Comparison of ENCODE assay signal across 9 cellular contexts in the genomic region with DNA sequence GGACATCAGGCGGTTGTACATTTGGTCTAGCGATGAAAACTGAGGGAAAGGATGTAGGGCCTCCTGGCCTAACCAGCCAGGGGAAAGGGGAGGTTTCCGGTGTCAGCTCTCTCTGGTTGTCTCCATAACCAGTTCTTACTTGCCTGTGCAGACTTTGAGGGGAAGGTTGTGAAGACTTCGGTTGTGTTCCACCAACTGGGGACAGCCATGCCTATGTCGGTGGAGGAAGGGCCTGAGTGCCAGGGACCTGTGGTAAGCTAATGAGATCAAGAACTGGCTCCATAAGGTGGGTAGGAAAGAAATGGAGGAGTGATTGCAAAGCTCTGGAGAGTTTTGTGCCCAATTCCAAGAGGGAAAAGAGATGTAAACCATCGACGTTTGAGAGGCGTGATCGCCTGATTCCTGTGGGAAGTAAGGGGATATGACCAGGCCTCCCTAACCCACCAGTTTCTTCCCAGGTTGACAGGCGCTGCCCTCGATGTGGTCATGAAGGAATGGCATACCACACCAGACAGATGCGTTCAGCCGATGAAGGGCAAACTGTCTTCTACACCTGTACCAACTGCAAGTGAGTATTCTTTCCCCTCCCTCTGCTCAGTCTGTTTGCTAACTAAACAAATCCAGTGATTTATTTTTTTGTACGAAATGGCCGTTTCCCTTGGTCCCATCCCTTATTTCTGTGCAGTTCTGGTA. TPM values are rescaled to one million over a fixed set of nuclear protein-coding genes. Genes with fewer than 3 reads are reported as not detected.
DNase-seq lines count a peak whose midpoint lies in the region; ATAC-seq and TF ChIP-seq lines count a peak whose summit lies in the region.
"Had no signal": no experiment of that assay in that cellular context is flagged by ENCODE, and none has a peak within 500 bp of the region (broad histone marks: within the 10 kb centered on the region; RNA-seq: fewer than 3 reads in every experiment).

No MANE protein-coding gene starts in this region.

- peak overlapping the region; percentile 62 to 96 for H3K4me3 ChIP-seq in CD4-positive, alpha-beta memory T cell (ENCODE audit: low read length in 2 of 2)
- peak overlapping the region; percentile 96 for H3K4me3 ChIP-seq in Jurkat, Clone E6-1 (ENCODE audit: low read length)
- H3K4me3 ChIP-seq in fibroblast of the aortic adventitia (ENCODE audit: low read depth, low read length) (peak overlapping the region; percentile 100), neuron (ENCODE audit: low read length) (peak overlapping the region; percentile 75)

- ATAC-seq in GM19351 (IDR thresholded peaks at IDR 0.05; ENCODE audit: unreplicated experiment) = peak; percentile 19

- CTCF ChIA-PET in CD4-positive, alpha-beta memory T cell (lab: Charles Lee; ENCODE audit: partially characterized antibody) = interaction anchor here (1.4 to 4.8 kb wide), 3 partner anchors 41 to 213 kb away, joined by 4 to 29 read pairs (median 5); no protein-coding TSS in a partner anchor
- CTCF ChIA-PET in activated CD4-positive, alpha-beta memory T cell treated with anti-CD3 and anti-CD28 coated beads for 36 hours (lab: Charles Lee) = interaction anchor here (1.1 to 5.7 kb wide), 4 partner anchors 12 to 324 kb away, joined by 3 to 28 read pairs (median 10); no protein-coding TSS in a partner anchor

- peak; percentile 56 to 73 (median 62) for DNase-seq in CD4-positive, alpha-beta memory T cell
- peak; percentile 73 for DNase-seq in Jurkat, Clone E6-1 (ENCODE audit: low read depth, low spot score)
- DNase-seq in activated CD4-positive, alpha-beta memory T cell treated with anti-CD3 and anti-CD28 coated beads for 36 hours = peak; percentile 67
- DNase-seq in fibroblast of the aortic adventitia (ENCODE audit: low read depth) = peak; percentile 31
- no peak for DNase-seq in HuH-7 (ENCODE audit: low spot score)
- no peak for DNase-seq in HPDE6-E6E7 (ENCODE audit: extremely low spot score)

- peaks cover 0 to 2% (median 0%) of the 10 kb centered on the region in 8 donors for H3K9me3 Mint-ChIP-seq in CD4-positive, alpha-beta memory T cell
- peaks cover 6% of the 10 kb centered on the region for H3K9me3 Mint-ChIP-seq in activated CD4-positive, alpha-beta memory T cell treated with anti-CD3 and anti-CD28 coated beads for 36 hours

- intact Hi-C loops in CD4-positive, alpha-beta memory T cell (cut with micrococcal nuclease) = loop anchor here (1.0 kb wide), 2 partner anchors 40 to 214 kb away; no protein-coding TSS in a partner anchor
- intact Hi-C loops in activated CD4-positive, alpha-beta memory T cell treated with anti-CD3 and anti-CD28 coated beads for 36 hours (cut with micrococcal nuclease) = loop anchor here (2.0 to 5.0 kb wide), 2 partner anchors 119 to 340 kb away; a partner anchor contains a TSS

- POLR2A ChIA-PET in CD4-positive, alpha-beta memory T cell (lab: Charles Lee; ENCODE audit: partially characterized antibody) = interaction anchor here (0.7 to 4.4 kb wide), 21 partner anchors 10 to 1531 kb away, joined by 3 to 31 read pairs (median 5); a partner anchor contains a TSS
- POLR2A ChIA-PET in activated CD4-positive, alpha-beta memory T cell treated with anti-CD3 and anti-CD28 coated beads for 36 hours (lab: Charles Lee) = interaction anchor here (0.7 to 2.2 kb wide), 4 partner anchors 10 to 310 kb away, joined by 3 to 9 read pairs (median 6); a partner anchor contains a TSS

- TF ChIP-seq CTCF in fibroblast of the aortic adventitia (IDR thresholded peaks at IDR 0.05; ENCODE audit: insufficient read depth, low read length) = no peak

- peaks cover 32 to 58% of the 10 kb centered on the region in 2 donors for H3K36me3 Mint-ChIP-seq in CD4-positive, alpha-beta memory T cell
- H3K36me3 Mint-ChIP-seq in activated CD4-positive, alpha-beta memory T cell treated with anti-CD3 and anti-CD28 coated beads for 36 hours = peaks cover 28% of the 10 kb centered on the region

- H3K27ac Mint-ChIP-seq in CD4-positive, alpha-beta memory T cell = peak overlapping the region; percentile 97 to 100 (median 99)
- H3K27ac Mint-ChIP-seq in activated CD4-positive, alpha-beta memory T cell treated with anti-CD3 and anti-CD28 coated beads for 36 hours = peak overlapping the region; percentile 99

- no peaks in the 10 kb centered on the region for H3K27me3 Mint-ChIP-seq in CD4-positive, alpha-beta memory T cell
- no peaks in the 10 kb centered on the region for H3K27me3 Mint-ChIP-seq in activated CD4-positive, alpha-beta memory T cell treated with anti-CD3 and anti-CD28 coated beads for 36 hours

- peak overlapping the region; percentile 96 to 99 (median 98) for H3K4me3 Mint-ChIP-seq in CD4-positive, alpha-beta memory T cell
- peak overlapping the region; percentile 99 for H3K4me3 Mint-ChIP-seq in activated CD4-positive, alpha-beta memory T cell treated with anti-CD3 and anti-CD28 coated beads for 36 hours

- peaks cover 41% of the 10 kb centered on the region for H3K4me1 ChIP-seq in CD4-positive, alpha-beta memory T cell (ENCODE audit: insufficient read depth, low read length)
- peaks cover 31% of the 10 kb centered on the region for H3K4me1 ChIP-seq in neuron (ENCODE audit: insufficient read depth, low read length)

- no peaks in the 10 kb centered on the region for H3K27me3 ChIP-seq in CD4-positive, alpha-beta memory T cell (ENCODE audit: insufficient read depth, low read length)
- H3K27me3 ChIP-seq in neuron (ENCODE audit: insufficient read depth, low read length) = no peaks in the 10 kb centered on the region

- H3K4me1 Mint-ChIP-seq in CD4-positive, alpha-beta memory T cell = peaks cover 18 to 55% (median 32%) of the 10 kb centered on the region in 4 donors
- peaks cover 35% of the 10 kb centered on the region for H3K4me1 Mint-ChIP-seq in activated CD4-positive, alpha-beta memory T cell treated with anti-CD3 and anti-CD28 coated beads for 36 hours (ENCODE audit: low read depth)

- peak overlapping the region; percentile 92 for H3K27ac ChIP-seq in CD4-positive, alpha-beta memory T cell (ENCODE audit: low read depth, low read length)

- H3K36me3 ChIP-seq in CD4-positive, alpha-beta memory T cell (ENCODE audit: insufficient read depth, low read length) = peaks cover 23% of the 10 kb centered on the region
- H3K36me3 ChIP-seq in neuron (ENCODE audit: insufficient read depth, low read length) = peaks cover 15% of the 10 kb centered on the region

- peak overlapping the region; percentile 91 for H2AFZ ChIP-seq in neuron (ENCODE audit: low read depth, low read length)

- H3K9me3 ChIP-seq in CD4-positive, alpha-beta memory T cell (ENCODE audit: control insufficient read depth in 1 of 2, low read length in 2 of 2) = no peaks in the 10 kb centered on the region
- H3K9me3 ChIP-seq in neuron (ENCODE audit: low read length) = no peaks in the 10 kb centered on the region

RNA-seq across cellular contexts. Expression of a gene that starts 0.8 kb away (rescaled TPM):
- 10 to 100 TPM; 47.2 to 50.0 TPM for total RNA-seq in CD4-positive, alpha-beta memory T cell
- polyA plus RNA-seq in CD4-positive, alpha-beta memory T cell = 100 to 1,000 TPM in 1 of 2 donors, 10 to 100 TPM in 1; 65.7 to 109 TPM
- 155 TPM for polyA plus RNA-seq in Jurkat, Clone E6-1 (2012; ENCODE audit: insufficient read depth, insufficient read length)
- 10 to 100 TPM; 69.4 to 73.2 TPM for total RNA-seq in activated CD4-positive, alpha-beta memory T cell treated with anti-CD3 and anti-CD28 coated beads for 36 hours
- total RNA-seq in fibroblast of the aortic adventitia (ENCODE audit: low replicate concordance) = 11.0 and 18.3 TPM in 2 replicates

RNA-seq across cellular contexts. Expression of a gene that starts 5.1 kb away (rescaled TPM):
- total RNA-seq in CD4-positive, alpha-beta memory T cell = 10 to 100 TPM; 65.2 to 66.2 TPM
- 100 to 1,000 TPM; 114 to 134 TPM for polyA plus RNA-seq in CD4-positive, alpha-beta memory T cell
- polyA plus RNA-seq in Jurkat, Clone E6-1 (2012; ENCODE audit: insufficient read depth, insufficient read length) = 80.7 TPM
- total RNA-seq in activated CD4-positive, alpha-beta memory T cell treated with anti-CD3 and anti-CD28 coated beads for 36 hours = 10 to 100 TPM; 51.3 to 55.0 TPM
- total RNA-seq in fibroblast of the aortic adventitia (ENCODE audit: low replicate concordance) = 19.0 and 52.5 TPM in 2 replicates

RNA-seq across cellular contexts. Expression of a gene that starts 13.7 kb away (rescaled TPM):
- not detected for total RNA-seq in CD4-positive, alpha-beta memory T cell
- polyA plus RNA-seq in CD4-positive, alpha-beta memory T cell = under 1 TPM in 1 of 2 donors, not detected in 1; 0.21 TPM
- 2.4 TPM for polyA plus RNA-seq in Jurkat, Clone E6-1 (2012; ENCODE audit: insufficient read depth, insufficient read length)
- not detected for total RNA-seq in activated CD4-positive, alpha-beta memory T cell treated with anti-CD3 and anti-CD28 coated beads for 36 hours
- total RNA-seq in fibroblast of the aortic adventitia (ENCODE audit: low replicate concordance) = not detected in 2 replicates
- total RNA-seq: T-helper 1 cell treated with Interleukin-12 subunit alpha and Interleukin-12 subunit beta and Interleukin-4 antibody, amounts not matched to agents 30 ng/mL and 1 ng/mL, for 36 hours had no signal

RNA-seq across cellular contexts. Expression of a gene that starts 51.0 kb away (rescaled TPM):
- under 1 TPM in 1 of 2 experiments, not detected in 1; 0.20 TPM for total RNA-seq in CD4-positive, alpha-beta memory T cell
- under 1 TPM; 0.11 to 0.21 TPM for polyA plus RNA-seq in CD4-positive, alpha-beta memory T cell
- not detected for polyA plus RNA-seq in Jurkat, Clone E6-1 (2012; ENCODE audit: insufficient read depth, insufficient read length)
- total RNA-seq in activated CD4-positive, alpha-beta memory T cell treated with anti-CD3 and anti-CD28 coated beads for 36 hours = not detected
- not detected in 2 replicates for total RNA-seq in fibroblast of the aortic adventitia (ENCODE audit: low replicate concordance)
- total RNA-seq: T-helper 1 cell treated with Interleukin-12 subunit alpha and Interleukin-12 subunit beta and Interleukin-4 antibody, amounts not matched to agents 30 ng/mL and 1 ng/mL, for 36 hours had no signal

Comparison
In these comparisons a context has a peak if more than half of its experiments do, and no peak if none do; other contexts are left out.
1. DNase-seq: peak in CD4-positive, alpha-beta memory T cell (5 of 5), Jurkat, Clone E6-1 (single experiment), activated CD4-positive, alpha-beta memory T cell treated with anti-CD3 and anti-CD28 coated beads for 36 hours (single experiment) and fibroblast of the aortic adventitia (single experiment); none in HuH-7 (single experiment) and HPDE6-E6E7 (single experiment).
2. Peak in every context shown above with its lines, with median percentiles within 50 percentile points of each other: H3K4me3 ChIP-seq.